33 cellular contexts compared by ENCODE assay signal in the genomic region with DNA sequence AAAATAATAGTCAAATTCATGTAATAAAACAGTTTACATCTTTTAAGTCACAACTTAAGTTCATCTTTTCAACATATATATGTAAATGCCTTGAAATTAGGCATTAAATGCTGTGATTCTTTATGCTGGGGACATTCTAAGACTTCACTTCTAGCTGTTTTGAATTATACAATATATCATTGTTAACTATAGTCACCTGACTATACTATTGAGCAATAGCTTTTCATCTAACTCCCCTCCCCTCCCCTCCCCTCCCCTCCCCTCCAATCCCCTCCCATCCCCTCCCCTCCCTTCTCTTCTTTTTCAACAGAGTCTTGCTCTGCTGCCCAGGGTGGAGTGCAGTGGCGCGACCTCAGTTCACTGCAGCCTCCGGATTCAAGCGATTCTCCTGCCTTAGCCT.
"Had no signal": no experiment of that assay in that cellular context is flagged by ENCODE, and none has a peak within 500 bp of the region (broad histone marks: within the 10 kb centered on the region; RNA-seq: fewer than 3 reads in every experiment).

No MANE protein-coding gene starts in this region.

- FAIRE-seq: astrocyte, bronchial epithelial cell had no signal

- H3K4me3 ChIP-seq: adrenal gland, ascending aorta, body of pancreas, breast epithelium, cardiac muscle cell had no signal

- H3K4me1 ChIP-seq: ascending aorta, body of pancreas, breast epithelium had no signal

- ATAC-seq: activated naive CD4-positive, alpha-beta T cell treated with anti-CD3 and anti-CD28 coated beads, Interleukin-2, amount 50 U/mL, for 72 hours; activated naive CD8-positive, alpha-beta T cell treated with anti-CD3 and anti-CD28 coated beads, Interleukin-2, amount 50 U/mL, for 24 hours; activated T-cell treated with anti-CD3 and anti-CD28 coated beads, Interleukin-2, amount 50 U/mL, for 4 hours; activated T-cell treated with anti-CD3 and anti-CD28 coated beads, Interleukin-2, amount 50 U/mL, for 72 hours; activated T-helper 17 cell treated with anti-CD3 and anti-CD28 coated beads, Interleukin-2, amount 50 U/mL, for 72 hours; body of pancreas had no signal

- DNase-seq: activated effector memory CD4-positive, alpha-beta T cell treated with anti-CD3 and anti-CD28 coated beads, Interleukin-2, amount 50 U/mL, for 16 hours; activated effector memory CD4-positive, alpha-beta T cell treated with Interleukin-2 at 50 U/mL for 16 hours; activated gamma-delta T cell; activated gamma-delta T cell treated with Interleukin-2 at 50 U/mL for 16 hours; activated naive CD4-positive, alpha-beta T cell treated with anti-CD3 and anti-CD28 coated beads for 36 hours; activated naive CD4-positive, alpha-beta T cell treated with anti-CD3 and anti-CD28 coated beads, Interleukin-2, amount 10 ng/mL, durations not matched to agents 7 days and 5 days; activated naive CD4-positive, alpha-beta T cell treated with anti-CD3 and anti-CD28 coated beads, Interleukin-2, amount 50 U/mL, for 16 hours; activated naive CD4-positive, alpha-beta T cell treated with Interleukin-2 at 50 U/mL for 16 hours; activated naive CD8-positive, alpha-beta T cell treated with anti-CD3 and anti-CD28 coated beads for 36 hours; activated naive CD8-positive, alpha-beta T cell treated with anti-CD3 and anti-CD28 coated beads, Interleukin-2, amount 10 ng/mL, durations not matched to agents 7 days and 5 days; activated naive CD8-positive, alpha-beta T cell treated with anti-CD3 and anti-CD28 coated beads, Interleukin-2, amount 50 U/mL, for 24 hours; activated T-cell treated with anti-CD3 and anti-CD28 coated beads, Interleukin-2, amount 50 U/mL, for 1 hour; activated T-cell treated with anti-CD3 and anti-CD28 coated beads, Interleukin-2, amount 50 U/mL, for 24 hours; activated T-cell treated with anti-CD3 and anti-CD28 coated beads, Interleukin-2, amount 50 U/mL, for 4 hours; activated T-cell treated with anti-CD3 and anti-CD28 coated beads, Interleukin-2, amount 50 U/mL, for 48 hours; activated T-cell treated with anti-CD3 and anti-CD28 coated beads, Interleukin-2, amount 50 U/mL, for 72 hours; adrenal gland; amniotic stem cell; amygdala; anterior cingulate cortex; aorta; body of pancreas; brain microvascular endothelial cell; caudate nucleus; central memory CD4-positive, alpha-beta T cell; cerebellar nuclear complex had no signal

- H3K27me3 ChIP-seq: adrenal gland, ascending aorta, body of pancreas, brain microvascular endothelial cell, breast epithelium, cardiac muscle cell had no signal

- H3K36me3 ChIP-seq: adrenal gland, ascending aorta, brain microvascular endothelial cell, breast epithelium, cardiac muscle cell had no signal

- H3K27ac ChIP-seq: adrenal gland, ascending aorta, body of pancreas, brain microvascular endothelial cell, breast epithelium, cardiac muscle cell had no signal

- H3K9me3 ChIP-seq: body of pancreas had no signal
